In the genomic region with DNA sequence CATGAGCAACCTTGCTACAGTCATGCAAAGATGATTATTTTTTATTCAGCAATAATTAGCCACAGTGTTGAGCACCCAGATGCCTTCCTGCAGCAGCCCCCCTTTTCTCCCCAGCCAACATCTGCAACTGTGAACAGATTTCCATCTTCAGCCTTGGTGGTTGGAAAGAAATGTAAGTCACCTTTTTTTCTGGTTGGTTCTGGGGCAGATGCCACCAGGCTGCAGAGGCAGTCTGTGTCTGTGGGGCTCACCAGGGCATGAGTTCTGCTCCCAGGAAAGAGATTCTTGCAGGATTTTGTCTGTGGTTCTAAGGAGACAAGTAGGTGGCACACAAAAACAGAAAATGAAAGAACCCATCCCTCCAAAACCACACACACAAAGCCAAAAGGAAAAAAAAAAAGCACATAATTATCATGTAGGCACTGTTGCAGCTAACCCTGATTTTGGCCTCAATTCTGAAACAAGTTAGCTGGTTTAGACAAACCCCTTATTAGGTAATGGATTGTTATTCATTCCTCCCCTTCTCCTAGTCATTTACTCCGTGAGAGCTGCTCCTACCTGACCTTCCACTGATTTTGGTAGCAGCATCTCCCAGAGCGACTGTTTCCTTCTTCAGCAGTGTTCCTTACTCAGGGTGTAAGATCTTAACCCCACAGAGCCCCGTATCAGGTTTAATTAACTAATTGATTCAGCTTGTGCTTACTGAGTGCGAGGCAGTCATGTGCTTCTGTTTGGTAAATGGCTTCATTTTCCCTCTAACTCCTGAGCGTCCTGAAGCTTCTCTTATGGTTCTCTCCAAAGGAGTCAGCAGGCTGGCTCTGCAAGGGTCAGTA, we compare ENCODE assay signal across 10 cellular contexts. TPM values are rescaled to one million over a fixed set of nuclear protein-coding genes. Genes with fewer than 3 reads are reported as not detected.
DNase-seq lines count a peak whose midpoint lies in the region; ATAC-seq and TF ChIP-seq lines count a peak whose summit lies in the region.
"Had no signal": no experiment of that assay in that cellular context is flagged by ENCODE, and none has a peak within 500 bp of the region (broad histone marks: within the 10 kb centered on the region; RNA-seq: fewer than 3 reads in every experiment).

No MANE protein-coding gene starts in this region.

- BruUV-seq in A673 (replicated peaks; lab: Mats Ljungman, UMichigan), result no TSS peak

- no peaks in the 10 kb centered on the region for H3K9me3 Mint-ChIP-seq in activated naive CD8-positive, alpha-beta T cell treated with anti-CD3 and anti-CD28 coated beads, Interleukin-2, amount 50 U/mL, for 24 hours

- WGBS in HUES64, result 70% methylated on average over 5 of the region's 5 CpGs

- H3K4me3 Mint-ChIP-seq in activated naive CD8-positive, alpha-beta T cell treated with anti-CD3 and anti-CD28 coated beads, Interleukin-2, amount 50 U/mL, for 24 hours, result peak overlapping the region; percentile 67

- H3K36me3 ChIP-seq in A673 (ENCODE audit: insufficient read depth, low read length, poor library complexity, severe bottlenecking) (no peaks in the 10 kb centered on the region), HUES64 (ENCODE audit: insufficient read depth, low read length) (no peaks in the 10 kb centered on the region), lower lobe of right lung (no peaks in the 10 kb centered on the region)

- peak overlapping the region; percentile 96 for H3K27ac Mint-ChIP-seq in activated naive CD8-positive, alpha-beta T cell treated with anti-CD3 and anti-CD28 coated beads, Interleukin-2, amount 50 U/mL, for 24 hours

- intact Hi-C loops in A673 (cut with micrococcal nuclease; ENCODE audit: unreplicated experiment), result no loop called here
- intact Hi-C loops in lower lobe of right lung (cut with DNase I), result no loop called here

- H3K27me3 Mint-ChIP-seq in activated naive CD8-positive, alpha-beta T cell treated with anti-CD3 and anti-CD28 coated beads, Interleukin-2, amount 50 U/mL, for 24 hours, result no peaks in the 10 kb centered on the region

- H3K27me3 ChIP-seq in A673 (replicated peaks; ENCODE audit: insufficient read depth, low read depth, low read length, poor library complexity) (no peaks in the 10 kb centered on the region), HUES64 (ENCODE audit: insufficient read depth, low read length) (no peaks in the 10 kb centered on the region), lower lobe of right lung (ENCODE audit: low read depth) (no peaks in the 10 kb centered on the region)

- TF ChIP-seq CTCF in A673 (conservative IDR thresholded peaks at IDR 0.05; ENCODE audit: low read depth, low read length), result no peak
- TF ChIP-seq CTCF in lower lobe of right lung (IDR thresholded peaks at IDR 0.05), result no peak

- peaks cover 76% of the 10 kb centered on the region for H3K4me1 Mint-ChIP-seq in activated naive CD8-positive, alpha-beta T cell treated with anti-CD3 and anti-CD28 coated beads, Interleukin-2, amount 50 U/mL, for 24 hours

- peaks cover 10% of the 10 kb centered on the region for H3K36me3 Mint-ChIP-seq in activated naive CD8-positive, alpha-beta T cell treated with anti-CD3 and anti-CD28 coated beads, Interleukin-2, amount 50 U/mL, for 24 hours (ENCODE audit: low read depth)

- POLR2A ChIA-PET in A673 (lab: Charles Lee; ENCODE audit: low non-redundant PET), result no interaction called here

- no peak for DNase-seq in A673 (ENCODE audit: low spot score)
- DNase-seq in activated naive CD8-positive, alpha-beta T cell treated with anti-CD3 and anti-CD28 coated beads, Interleukin-2, amount 50 U/mL, for 24 hours, result no peak
- DNase-seq in lower lobe of right lung, result no peak
- DNase-seq in T1000 (lab: John Stamatoyannopoulos, UW), result no peak
- DNase-seq: NCI-H187 treated with DMSO at 0.1 percent for 48 hours had no signal

- no peak overlapping the region for H3K9ac ChIP-seq in HUES64 (ENCODE audit: low read depth, low read length)

- H3K9me3 ChIP-seq in A673 (ENCODE audit: low read depth, low read length, poor library complexity, severe bottlenecking) (no peaks in the 10 kb centered on the region), HUES64 (ENCODE audit: insufficient read depth, low read depth, low read length) (no peaks in the 10 kb centered on the region), lower lobe of right lung (no peaks in the 10 kb centered on the region)

- H3K4me3 ChIP-seq in A673 (ENCODE audit: low read depth, low read length, poor library complexity, severe bottlenecking) (no peak overlapping the region), HUES64 (ENCODE audit: low read length) (no peak overlapping the region), lower lobe of right lung (no peak overlapping the region)
- H3K4me3 ChIP-seq: skin epidermis had no signal

- CTCF ChIA-PET in A673 (lab: Charles Lee), result no interaction called here

- H3K4me1 ChIP-seq in A673 (ENCODE audit: insufficient read depth, low read length, poor library complexity, severe bottlenecking), result peaks cover 66% of the 10 kb centered on the region
- H3K4me1 ChIP-seq in HUES64 (ENCODE audit: insufficient read depth, low read length), result peaks cover 50% of the 10 kb centered on the region
- H3K4me1 ChIP-seq in lower lobe of right lung, result peaks cover 61% of the 10 kb centered on the region

- peak; percentile 51 for ATAC-seq in activated naive CD8-positive, alpha-beta T cell treated with anti-CD3 and anti-CD28 coated beads, Interleukin-2, amount 50 U/mL, for 24 hours
- no peak for ATAC-seq in lower lobe of right lung
- no peak for ATAC-seq in HG03432 (IDR thresholded peaks at IDR 0.05; ENCODE audit: unreplicated experiment)
- no peak for ATAC-seq in HG03108 (IDR thresholded peaks at IDR 0.05; ENCODE audit: unreplicated experiment)
- no peak for ATAC-seq in HG03439 (IDR thresholded peaks at IDR 0.05; ENCODE audit: unreplicated experiment)

- peak overlapping the region; percentile 47 for H3K27ac ChIP-seq in A673 (ENCODE audit: low read depth, low read length, poor library complexity, severe bottlenecking)
- H3K27ac ChIP-seq in HUES64 (ENCODE audit: low read depth, low read length), result peak overlapping the region; percentile 9; the same call in 1 of the 2 replicates
- H3K27ac ChIP-seq in lower lobe of right lung, result peak overlapping the region; percentile 76

RNA-seq across cellular contexts. Expression of a gene that starts 36.5 kb away (rescaled TPM):
- 80.5 and 94.6 TPM in 2 replicates for total RNA-seq in A673 (2021)
- 47.1 TPM for polyA plus RNA-seq in HUES64 (2013, experiment 1 of 2)
- polyA plus RNA-seq in HUES64 (2013, experiment 2 of 2), result 54.1 TPM
- 48.0 TPM for total RNA-seq in lower lobe of right lung

Comparison
In these comparisons a context has a peak if more than half of its experiments do, and no peak if none do; other contexts are left out.
1. H3K27ac ChIP-seq: peak in every context shown above with its lines; median percentile 76 in lower lobe of right lung; 47 in A673; 9 in HUES64.